8 cellular contexts compared by ENCODE assay signal in the genomic region with DNA sequence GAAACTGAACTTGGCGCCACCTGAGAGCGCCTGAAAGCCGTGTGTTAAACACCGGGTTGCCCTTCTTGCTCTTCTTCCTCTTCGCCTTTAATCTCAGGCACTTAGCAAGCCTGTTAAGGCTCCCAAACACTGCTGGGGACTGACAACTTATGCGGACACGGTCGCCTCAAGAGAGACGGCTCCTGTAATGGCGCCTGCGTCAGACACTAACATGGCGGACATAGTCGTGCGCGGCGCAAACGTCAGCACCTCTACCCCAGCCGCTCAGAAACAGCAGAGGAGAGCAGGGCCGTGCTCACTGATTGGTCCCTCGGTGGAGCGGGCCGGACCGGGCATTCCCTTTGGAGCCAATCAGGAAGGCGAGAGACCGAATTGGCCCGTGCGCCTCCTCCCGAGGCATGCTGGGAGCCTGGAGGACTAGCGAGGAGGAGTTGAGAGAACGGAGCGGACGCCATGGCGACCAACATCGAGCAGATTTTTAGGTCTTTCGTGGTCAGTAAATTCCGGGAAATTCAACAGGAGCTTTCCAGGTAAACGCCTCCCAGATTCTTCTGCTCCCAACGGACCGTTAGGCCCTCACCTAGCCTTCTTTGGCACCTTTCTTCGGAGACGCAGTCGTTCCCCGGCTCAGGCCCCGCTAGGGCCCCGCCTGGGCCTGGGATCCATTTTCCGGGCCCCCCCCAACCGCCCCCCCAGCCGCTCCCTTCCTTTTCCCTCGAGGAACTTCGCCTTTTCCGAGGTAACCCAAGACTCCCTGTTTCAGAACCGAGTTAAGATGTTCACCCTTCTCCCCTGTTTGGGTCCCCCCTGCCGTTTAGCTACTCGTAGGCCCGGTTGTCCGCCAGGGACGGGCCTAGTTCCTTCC. TPM values are rescaled to one million over a fixed set of nuclear protein-coding genes. Genes with fewer than 3 reads are reported as not detected.
DNase-seq lines count a peak whose midpoint lies in the region; ATAC-seq and TF ChIP-seq lines count a peak whose summit lies in the region.

A gene with protein sequence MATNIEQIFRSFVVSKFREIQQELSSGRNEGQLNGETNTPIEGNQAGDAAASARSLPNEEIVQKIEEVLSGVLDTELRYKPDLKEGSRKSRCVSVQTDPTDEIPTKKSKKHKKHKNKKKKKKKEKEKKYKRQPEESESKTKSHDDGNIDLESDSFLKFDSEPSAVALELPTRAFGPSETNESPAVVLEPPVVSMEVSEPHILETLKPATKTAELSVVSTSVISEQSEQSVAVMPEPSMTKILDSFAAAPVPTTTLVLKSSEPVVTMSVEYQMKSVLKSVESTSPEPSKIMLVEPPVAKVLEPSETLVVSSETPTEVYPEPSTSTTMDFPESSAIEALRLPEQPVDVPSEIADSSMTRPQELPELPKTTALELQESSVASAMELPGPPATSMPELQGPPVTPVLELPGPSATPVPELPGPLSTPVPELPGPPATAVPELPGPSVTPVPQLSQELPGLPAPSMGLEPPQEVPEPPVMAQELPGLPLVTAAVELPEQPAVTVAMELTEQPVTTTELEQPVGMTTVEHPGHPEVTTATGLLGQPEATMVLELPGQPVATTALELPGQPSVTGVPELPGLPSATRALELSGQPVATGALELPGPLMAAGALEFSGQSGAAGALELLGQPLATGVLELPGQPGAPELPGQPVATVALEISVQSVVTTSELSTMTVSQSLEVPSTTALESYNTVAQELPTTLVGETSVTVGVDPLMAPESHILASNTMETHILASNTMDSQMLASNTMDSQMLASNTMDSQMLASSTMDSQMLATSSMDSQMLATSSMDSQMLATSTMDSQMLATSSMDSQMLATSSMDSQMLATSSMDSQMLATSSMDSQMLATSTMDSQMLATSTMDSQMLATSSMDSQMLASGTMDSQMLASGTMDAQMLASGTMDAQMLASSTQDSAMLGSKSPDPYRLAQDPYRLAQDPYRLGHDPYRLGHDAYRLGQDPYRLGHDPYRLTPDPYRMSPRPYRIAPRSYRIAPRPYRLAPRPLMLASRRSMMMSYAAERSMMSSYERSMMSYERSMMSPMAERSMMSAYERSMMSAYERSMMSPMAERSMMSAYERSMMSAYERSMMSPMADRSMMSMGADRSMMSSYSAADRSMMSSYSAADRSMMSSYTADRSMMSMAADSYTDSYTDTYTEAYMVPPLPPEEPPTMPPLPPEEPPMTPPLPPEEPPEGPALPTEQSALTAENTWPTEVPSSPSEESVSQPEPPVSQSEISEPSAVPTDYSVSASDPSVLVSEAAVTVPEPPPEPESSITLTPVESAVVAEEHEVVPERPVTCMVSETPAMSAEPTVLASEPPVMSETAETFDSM (N-terminal part only) (plus strand): TSS at position 399 of the 865 bp plus-strand sequence. CDS start 55 bp downstream, at position 454.

- no peaks in the 10 kb centered on the region for H3K9me2 ChIP-seq in GM23248 (ENCODE audit: insufficient read depth)

- TF ChIP-seq CTCF in DND-41 (IDR thresholded peaks at IDR 0.05; ENCODE audit: borderline replicate concordance, extremely low read depth, low read length, poor library complexity, severe bottlenecking) (no peak), esophagus squamous epithelium (IDR thresholded peaks at IDR 0.05) (no peak)

- in situ Hi-C loops in GM23248 (cut with MboI): no loop called here

- DNase-seq in DND-41 (peak; percentile 99), GM23248 (peak; percentile 100), Kasumi-1 (lab: John Stamatoyannopoulos, UW) (peak; percentile 98), RPMI7951 (ENCODE audit: low read depth) (peak; percentile 98), esophagus squamous epithelium (lab: John Stamatoyannopoulos, UW) (peak; percentile 95), myocyte (ENCODE audit: low read depth) (peak; percentile 99)
- DNase-seq in activated T-helper 1 cell treated with anti-CD3 and anti-CD28 coated beads, Interleukin-12 subunit alpha, Interleukin-12 subunit beta, Interleukin-2, Interleukin-4 antibody, amounts not matched to agents 30 ng/mL and 10 ng/mL and 1 ng/mL, durations not matched to agents 14 hours and 24 hours and 36 hours (ENCODE audit: low spot score): peak; percentile 98
- peak; percentile 95 to 98 for DNase-seq in stimulated activated CD8-positive, alpha-beta memory T cell treated with anti-CD3 and anti-CD28 coated beads, Interleukin-7, amount 100 ng/mL, for 48 hours (ENCODE audit: extremely low read depth in 1 of 2, low read depth in 1 of 2)

- peaks cover 41% of the 10 kb centered on the region for H3K36me3 ChIP-seq in DND-41 (ENCODE audit: insufficient read depth, low read length)
- peaks cover 21% of the 10 kb centered on the region for H3K36me3 ChIP-seq in GM23248 (ENCODE audit: low read depth)
- H3K36me3 ChIP-seq in esophagus squamous epithelium: peaks cover 0 to 34% (median 17%) of the 10 kb centered on the region in 3 donors

- no peaks in the 10 kb centered on the region for H3K9me3 Mint-ChIP-seq in activated T-helper 1 cell treated with anti-CD3 and anti-CD28 coated beads, Interleukin-12 subunit alpha, Interleukin-12 subunit beta, Interleukin-2, Interleukin-4 antibody, amounts not matched to agents 30 ng/mL and 10 ng/mL and 1 ng/mL, durations not matched to agents 14 hours and 24 hours and 36 hours

- H3K27ac ChIP-seq in DND-41 (ENCODE audit: low read length): peak within 1 kb of the TSS; percentile 99
- H3K27ac ChIP-seq in GM23248: peak within 1 kb of the TSS; percentile 99
- H3K27ac ChIP-seq in esophagus squamous epithelium: peak within 1 kb of the TSS; percentile 99 to 100 (median 99)

- peak within 1 kb of the TSS; percentile 93 for H3K4me3 Mint-ChIP-seq in activated T-helper 1 cell treated with anti-CD3 and anti-CD28 coated beads, Interleukin-12 subunit alpha, Interleukin-12 subunit beta, Interleukin-2, Interleukin-4 antibody, amounts not matched to agents 30 ng/mL and 10 ng/mL and 1 ng/mL, durations not matched to agents 14 hours and 24 hours and 36 hours

- H3K36me3 Mint-ChIP-seq in activated T-helper 1 cell treated with anti-CD3 and anti-CD28 coated beads, Interleukin-12 subunit alpha, Interleukin-12 subunit beta, Interleukin-2, Interleukin-4 antibody, amounts not matched to agents 30 ng/mL and 10 ng/mL and 1 ng/mL, durations not matched to agents 14 hours and 24 hours and 36 hours (ENCODE audit: low read depth): peaks cover 32% of the 10 kb centered on the region

- H3K4me1 Mint-ChIP-seq in activated T-helper 1 cell treated with anti-CD3 and anti-CD28 coated beads, Interleukin-12 subunit alpha, Interleukin-12 subunit beta, Interleukin-2, Interleukin-4 antibody, amounts not matched to agents 30 ng/mL and 10 ng/mL and 1 ng/mL, durations not matched to agents 14 hours and 24 hours and 36 hours (ENCODE audit: low read depth): peaks cover 43% of the 10 kb centered on the region

- H3K4me3 ChIP-seq in DND-41 (ENCODE audit: low read depth in 1 of 2, low read length in 2 of 2) (peak within 1 kb of the TSS; percentile 71 to 86), GM23248 (peak within 1 kb of the TSS; percentile 97), esophagus squamous epithelium (peak within 1 kb of the TSS; percentile 74 to 90 (median 80))

- H3K9ac ChIP-seq in DND-41 (ENCODE audit: low read depth, low read length): peak within 1 kb of the TSS; percentile 94
- peak within 1 kb of the TSS; percentile 97 for H3K9ac ChIP-seq in GM23248

- H3K9me3 ChIP-seq in DND-41 (ENCODE audit: insufficient read depth, low read length, severe bottlenecking) (no peaks in the 10 kb centered on the region), GM23248 (ENCODE audit: low read depth) (no peaks in the 10 kb centered on the region), esophagus squamous epithelium (no peaks in the 10 kb centered on the region)

- peaks cover 15% of the 10 kb centered on the region; the same call in 1 of the 2 replicates for H3F3A ChIP-seq in GM23248 (ENCODE audit: insufficient read depth)

- WGBS in GM23248 (ENCODE audit: low coverage in 1 of 2, low lambda C conversion rate in 2 of 2, missing lambda C conversion rate in 2 of 2), 2 experiments: 1 to 2% methylated on average over 52 to 54 of the region's 57 CpGs
- 0% methylated on average over 28 to 36 of the region's 57 CpGs for WGBS in esophagus squamous epithelium, 2 donors

- H3K4me2 ChIP-seq in DND-41 (ENCODE audit: insufficient read depth, low read length): peak within 1 kb of the TSS; percentile 87
- peak within 1 kb of the TSS; percentile 98 for H3K4me2 ChIP-seq in GM23248 (ENCODE audit: unreplicated experiment)

- H3K27me3 Mint-ChIP-seq in activated T-helper 1 cell treated with anti-CD3 and anti-CD28 coated beads, Interleukin-12 subunit alpha, Interleukin-12 subunit beta, Interleukin-2, Interleukin-4 antibody, amounts not matched to agents 30 ng/mL and 10 ng/mL and 1 ng/mL, durations not matched to agents 14 hours and 24 hours and 36 hours (ENCODE audit: insufficient read depth): no peaks in the 10 kb centered on the region

- TF ChIP-seq POLR2A in esophagus squamous epithelium (IDR thresholded peaks at IDR 0.05): peak in 3 of 4 donors; percentile 88 to 95 (median 92)

- peak; percentile 93 for ATAC-seq in DND-41 (ENCODE audit: insufficient read depth, low read depth)

- H3K4me1 ChIP-seq in DND-41 (ENCODE audit: insufficient read depth, low read length) (peaks cover 50% of the 10 kb centered on the region), GM23248 (ENCODE audit: insufficient read depth) (peaks cover 30% of the 10 kb centered on the region), esophagus squamous epithelium (peaks cover 16 to 50% (median 19%) of the 10 kb centered on the region in 3 donors)

- peak within 1 kb of the TSS; percentile 99 for H3K27ac Mint-ChIP-seq in activated T-helper 1 cell treated with anti-CD3 and anti-CD28 coated beads, Interleukin-12 subunit alpha, Interleukin-12 subunit beta, Interleukin-2, Interleukin-4 antibody, amounts not matched to agents 30 ng/mL and 10 ng/mL and 1 ng/mL, durations not matched to agents 14 hours and 24 hours and 36 hours

- intact Hi-C loops in activated T-helper 1 cell treated with anti-CD3 and anti-CD28 coated beads, Interleukin-12 subunit alpha, Interleukin-12 subunit beta, Interleukin-2, Interleukin-4 antibody, amounts not matched to agents 30 ng/mL and 10 ng/mL and 1 ng/mL, durations not matched to agents 14 hours and 24 hours and 36 hours (cut with micrococcal nuclease): loop anchor here (1.0 to 5.0 kb wide), 10 partner anchors 45 to 1264 kb away; partner anchors contain the start of genes CFAP298, CRYZL1, DNAJC28 and DONSON
- intact Hi-C loops in esophagus squamous epithelium (cut with DNase I): no loop called here

- H4K20me1 ChIP-seq in DND-41 (ENCODE audit: insufficient read depth, low read length) (peaks cover 34% of the 10 kb centered on the region; the same call in 1 of the 2 replicates), GM23248 (ENCODE audit: insufficient read depth) (peaks cover 26% of the 10 kb centered on the region)

- H2AFZ ChIP-seq in DND-41 (ENCODE audit: low read depth, low read length) (peak within 1 kb of the TSS; percentile 85), GM23248 (peak within 1 kb of the TSS; percentile 78)

- H3K27me3 ChIP-seq in DND-41 (ENCODE audit: insufficient read depth, low read length, poor library complexity) (no peaks in the 10 kb centered on the region), GM23248 (replicated peaks; ENCODE audit: insufficient read depth) (no peaks in the 10 kb centered on the region), esophagus squamous epithelium (no peaks in the 10 kb centered on the region)

- H3K79me2 ChIP-seq in DND-41 (ENCODE audit: insufficient read depth, low read length) (peaks cover 96% of the 10 kb centered on the region), GM23248 (ENCODE audit: insufficient read depth) (peaks cover 90% of the 10 kb centered on the region)

RNA-seq across cellular contexts. Expression of the gene that starts here (rescaled TPM):
- 106 and 109 TPM in 2 replicates for total RNA-seq in GM23248 (2014; rRNA removed; shearing (Covaris generic))
- polyA plus RNA-seq in GM23248 (2016; fragmentation: Nextera tagmentation; extraction: Ambion mirVana): 303 and 336 TPM in 2 replicates
- 109 and 170 TPM in 2 replicates for total RNA-seq in RPMI7951 (2014; rRNA removed; shearing (Covaris generic))
- total RNA-seq in activated T-helper 1 cell treated with anti-CD3 and anti-CD28 coated beads, Interleukin-12 subunit alpha, Interleukin-12 subunit beta, Interleukin-2, Interleukin-4 antibody, amounts not matched to agents 30 ng/mL and 10 ng/mL and 1 ng/mL, durations not matched to agents 14 hours and 24 hours and 36 hours: 342 and 361 TPM in 2 replicates
- 100 to 1,000 TPM; 124 to 265 (median 234) TPM for total RNA-seq in esophagus squamous epithelium
- 116 and 181 TPM in 2 replicates for total RNA-seq in myocyte
- 102 TPM for polyA plus RNA-seq in myocyte (2012)

Comparison
In these comparisons a context has a peak if more than half of its experiments do, and no peak if none do; other contexts are left out.
1. Peak in every context shown above with its lines: DNase-seq, ATAC-seq, H3K4me3 ChIP-seq and H3K27ac ChIP-seq.